Comparison of ENCODE assay signal across 1 cellular context in the genomic region with DNA sequence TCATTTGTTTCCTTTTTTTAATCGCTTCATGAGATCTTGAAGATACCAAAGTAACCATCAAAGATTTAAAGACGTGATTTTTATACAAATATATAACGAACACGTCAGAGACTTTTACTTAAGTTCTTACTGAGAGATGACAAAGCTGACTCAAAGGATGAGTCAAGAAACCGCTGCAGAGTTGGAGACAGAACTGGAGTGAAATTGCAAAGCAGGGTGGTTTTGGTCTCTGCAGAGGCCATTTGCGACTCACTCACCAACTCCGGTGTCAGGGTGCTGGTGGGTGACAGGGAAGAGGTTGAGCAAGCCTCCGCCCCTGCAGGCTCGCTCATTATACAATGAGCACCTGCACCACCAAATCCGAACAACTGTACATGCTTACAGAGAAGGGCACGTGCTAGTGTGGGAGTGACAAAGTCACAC.
TF ChIP-seq lines count a peak whose summit lies in the region.

No MANE protein-coding gene starts in this region.

TF ChIP-seq in H1, 55 proteins besides CTCF, POLR2A, EP300 and RAD21 (continued from another document):
- TF ChIP-seq, protein P1, sequence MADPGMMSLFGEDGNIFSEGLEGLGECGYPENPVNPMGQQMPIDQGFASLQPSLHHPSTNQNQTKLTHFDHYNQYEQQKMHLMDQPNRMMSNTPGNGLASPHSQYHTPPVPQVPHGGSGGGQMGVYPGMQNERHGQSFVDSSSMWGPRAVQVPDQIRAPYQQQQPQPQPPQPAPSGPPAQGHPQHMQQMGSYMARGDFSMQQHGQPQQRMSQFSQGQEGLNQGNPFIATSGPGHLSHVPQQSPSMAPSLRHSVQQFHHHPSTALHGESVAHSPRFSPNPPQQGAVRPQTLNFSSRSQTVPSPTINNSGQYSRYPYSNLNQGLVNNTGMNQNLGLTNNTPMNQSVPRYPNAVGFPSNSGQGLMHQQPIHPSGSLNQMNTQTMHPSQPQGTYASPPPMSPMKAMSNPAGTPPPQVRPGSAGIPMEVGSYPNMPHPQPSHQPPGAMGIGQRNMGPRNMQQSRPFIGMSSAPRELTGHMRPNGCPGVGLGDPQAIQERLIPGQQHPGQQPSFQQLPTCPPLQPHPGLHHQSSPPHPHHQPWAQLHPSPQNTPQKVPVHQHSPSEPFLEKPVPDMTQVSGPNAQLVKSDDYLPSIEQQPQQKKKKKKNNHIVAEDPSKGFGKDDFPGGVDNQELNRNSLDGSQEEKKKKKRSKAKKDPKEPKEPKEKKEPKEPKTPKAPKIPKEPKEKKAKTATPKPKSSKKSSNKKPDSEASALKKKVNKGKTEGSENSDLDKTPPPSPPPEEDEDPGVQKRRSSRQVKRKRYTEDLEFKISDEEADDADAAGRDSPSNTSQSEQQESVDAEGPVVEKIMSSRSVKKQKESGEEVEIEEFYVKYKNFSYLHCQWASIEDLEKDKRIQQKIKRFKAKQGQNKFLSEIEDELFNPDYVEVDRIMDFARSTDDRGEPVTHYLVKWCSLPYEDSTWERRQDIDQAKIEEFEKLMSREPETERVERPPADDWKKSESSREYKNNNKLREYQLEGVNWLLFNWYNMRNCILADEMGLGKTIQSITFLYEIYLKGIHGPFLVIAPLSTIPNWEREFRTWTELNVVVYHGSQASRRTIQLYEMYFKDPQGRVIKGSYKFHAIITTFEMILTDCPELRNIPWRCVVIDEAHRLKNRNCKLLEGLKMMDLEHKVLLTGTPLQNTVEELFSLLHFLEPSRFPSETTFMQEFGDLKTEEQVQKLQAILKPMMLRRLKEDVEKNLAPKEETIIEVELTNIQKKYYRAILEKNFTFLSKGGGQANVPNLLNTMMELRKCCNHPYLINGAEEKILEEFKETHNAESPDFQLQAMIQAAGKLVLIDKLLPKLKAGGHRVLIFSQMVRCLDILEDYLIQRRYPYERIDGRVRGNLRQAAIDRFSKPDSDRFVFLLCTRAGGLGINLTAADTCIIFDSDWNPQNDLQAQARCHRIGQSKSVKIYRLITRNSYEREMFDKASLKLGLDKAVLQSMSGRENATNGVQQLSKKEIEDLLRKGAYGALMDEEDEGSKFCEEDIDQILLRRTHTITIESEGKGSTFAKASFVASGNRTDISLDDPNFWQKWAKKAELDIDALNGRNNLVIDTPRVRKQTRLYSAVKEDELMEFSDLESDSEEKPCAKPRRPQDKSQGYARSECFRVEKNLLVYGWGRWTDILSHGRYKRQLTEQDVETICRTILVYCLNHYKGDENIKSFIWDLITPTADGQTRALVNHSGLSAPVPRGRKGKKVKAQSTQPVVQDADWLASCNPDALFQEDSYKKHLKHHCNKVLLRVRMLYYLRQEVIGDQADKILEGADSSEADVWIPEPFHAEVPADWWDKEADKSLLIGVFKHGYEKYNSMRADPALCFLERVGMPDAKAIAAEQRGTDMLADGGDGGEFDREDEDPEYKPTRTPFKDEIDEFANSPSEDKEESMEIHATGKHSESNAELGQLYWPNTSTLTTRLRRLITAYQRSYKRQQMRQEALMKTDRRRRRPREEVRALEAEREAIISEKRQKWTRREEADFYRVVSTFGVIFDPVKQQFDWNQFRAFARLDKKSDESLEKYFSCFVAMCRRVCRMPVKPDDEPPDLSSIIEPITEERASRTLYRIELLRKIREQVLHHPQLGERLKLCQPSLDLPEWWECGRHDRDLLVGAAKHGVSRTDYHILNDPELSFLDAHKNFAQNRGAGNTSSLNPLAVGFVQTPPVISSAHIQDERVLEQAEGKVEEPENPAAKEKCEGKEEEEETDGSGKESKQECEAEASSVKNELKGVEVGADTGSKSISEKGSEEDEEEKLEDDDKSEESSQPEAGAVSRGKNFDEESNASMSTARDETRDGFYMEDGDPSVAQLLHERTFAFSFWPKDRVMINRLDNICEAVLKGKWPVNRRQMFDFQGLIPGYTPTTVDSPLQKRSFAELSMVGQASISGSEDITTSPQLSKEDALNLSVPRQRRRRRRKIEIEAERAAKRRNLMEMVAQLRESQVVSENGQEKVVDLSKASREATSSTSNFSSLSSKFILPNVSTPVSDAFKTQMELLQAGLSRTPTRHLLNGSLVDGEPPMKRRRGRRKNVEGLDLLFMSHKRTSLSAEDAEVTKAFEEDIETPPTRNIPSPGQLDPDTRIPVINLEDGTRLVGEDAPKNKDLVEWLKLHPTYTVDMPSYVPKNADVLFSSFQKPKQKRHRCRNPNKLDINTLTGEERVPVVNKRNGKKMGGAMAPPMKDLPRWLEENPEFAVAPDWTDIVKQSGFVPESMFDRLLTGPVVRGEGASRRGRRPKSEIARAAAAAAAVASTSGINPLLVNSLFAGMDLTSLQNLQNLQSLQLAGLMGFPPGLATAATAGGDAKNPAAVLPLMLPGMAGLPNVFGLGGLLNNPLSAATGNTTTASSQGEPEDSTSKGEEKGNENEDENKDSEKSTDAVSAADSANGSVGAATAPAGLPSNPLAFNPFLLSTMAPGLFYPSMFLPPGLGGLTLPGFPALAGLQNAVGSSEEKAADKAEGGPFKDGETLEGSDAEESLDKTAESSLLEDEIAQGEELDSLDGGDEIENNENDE (IDR thresholded peaks at IDR 0.05; ENCODE audit: insufficient replicate concordance, low read length), result no peak
- TF ChIP-seq CTBP2 (IDR thresholded peaks at IDR 0.05; ENCODE audit: borderline replicate concordance, insufficient read depth, insufficient read length, low read length), result no peak
- no peak for TF ChIP-seq EZH2 (IDR thresholded peaks at IDR 0.05; ENCODE audit: low read depth, low read length, severe bottlenecking)
- no peak for TF ChIP-seq USF2 (IDR thresholded peaks at IDR 0.05; ENCODE audit: low read length)
- TF ChIP-seq, protein P2, sequence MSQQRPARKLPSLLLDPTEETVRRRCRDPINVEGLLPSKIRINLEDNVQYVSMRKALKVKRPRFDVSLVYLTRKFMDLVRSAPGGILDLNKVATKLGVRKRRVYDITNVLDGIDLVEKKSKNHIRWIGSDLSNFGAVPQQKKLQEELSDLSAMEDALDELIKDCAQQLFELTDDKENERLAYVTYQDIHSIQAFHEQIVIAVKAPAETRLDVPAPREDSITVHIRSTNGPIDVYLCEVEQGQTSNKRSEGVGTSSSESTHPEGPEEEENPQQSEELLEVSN (IDR thresholded peaks at IDR 0.05), result no peak
- TF ChIP-seq JUND (IDR thresholded peaks at IDR 0.05; ENCODE audit: low read length), result no peak
- no peak for TF ChIP-seq SIX5 (IDR thresholded peaks at IDR 0.05; ENCODE audit: low read depth, low read length)
- TF ChIP-seq CREB1 (IDR thresholded peaks at IDR 0.05), result no peak
